ENCODE assay signal across 9 cellular contexts in genomic region chr1:160739098-160739511, GRCh38. TPM values are rescaled to one million over a fixed set of nuclear protein-coding genes. Genes with fewer than 3 reads are reported as not detected.
A peak's percentile ranks its signal among the peaks of the same experiment; 100 is the strongest.
DNase-seq lines count a peak whose midpoint lies in the region; ATAC-seq and TF ChIP-seq lines count a peak whose summit lies in the region.
"Had no signal": no experiment of that assay in that cellular context is flagged by ENCODE, and none has a peak within 500 bp of the region (broad histone marks: within the 10 kb centered on the region; RNA-seq: fewer than 3 reads in every experiment).

Gene SLAMF7, plus strand, starts transcription at chr1:160739247. Its CDS starts 55 bp downstream, at chr1:160739302.

- H3K27ac Mint-ChIP-seq in T-helper 17 cell, result peak within 1 kb of the TSS; percentile 9

- no peak within 1 kb of the TSS for H3K4me3 Mint-ChIP-seq in T-helper 17 cell
- H3K4me3 Mint-ChIP-seq: neural crest cell had no signal

- CTCF ChIA-PET in SK-N-SH (lab: Yijun Ruan, JAX), result no interaction called here

- no peak for TF ChIP-seq RAD21 in SK-N-SH (IDR thresholded peaks at IDR 0.05; ENCODE audit: low read length)

- 11% methylated on average over 5 of the region's 5 CpGs for WGBS in SK-N-SH (ENCODE audit: low lambda C conversion rate)

- no peak for TF ChIP-seq CTCF in neutrophil (IDR thresholded peaks at IDR 0.05)
- TF ChIP-seq CTCF in SK-N-SH (IDR thresholded peaks at IDR 0.05), result no peak

- H3K36me3 ChIP-seq in neutrophil, result no peaks in the 10 kb centered on the region
- no peaks in the 10 kb centered on the region for H3K36me3 ChIP-seq in SK-N-SH (replicated peaks in 1 of 2; ENCODE audit: control insufficient read depth in 1 of 2, insufficient read depth in 2 of 2, low read length in 1 of 2)

- no peak within 1 kb of the TSS for H3K4me2 ChIP-seq in SK-N-SH

- H3K9me2 ChIP-seq in SK-N-SH, result no peaks in the 10 kb centered on the region

- H3K4me1 ChIP-seq in neutrophil (ENCODE audit: control insufficient read depth in 1 of 2, insufficient read depth in 1 of 2, low read depth in 1 of 2, low read length in 1 of 2) (peaks cover 15% of the 10 kb centered on the region in 2 experiments), SK-N-SH (ENCODE audit: control insufficient read depth in 1 of 2, insufficient read depth in 2 of 2, low read depth in 1 of 2, low read length in 1 of 2) (no peaks in the 10 kb centered on the region)

- H3K36me3 Mint-ChIP-seq in T-helper 17 cell (ENCODE audit: low read depth), result peaks cover 6% of the 10 kb centered on the region

- H4K20me1 ChIP-seq in SK-N-SH (ENCODE audit: insufficient read depth), result no peaks in the 10 kb centered on the region

- no peak within 1 kb of the TSS for H2AFZ ChIP-seq in SK-N-SH (ENCODE audit: low read depth)

- H3K4me3 ChIP-seq in neutrophil (ENCODE audit: low read depth in 1 of 2, low read length in 1 of 2), result no peak within 1 kb of the TSS
- H3K4me3 ChIP-seq in SK-N-SH (ENCODE audit: low read depth in 2 of 2, low read length in 1 of 2), result no peak within 1 kb of the TSS

- peak; percentile 56 for ATAC-seq in HG03095 (IDR thresholded peaks at IDR 0.05; ENCODE audit: unreplicated experiment)
- ATAC-seq in T-helper 17 cell, result peak; percentile 54

- DNase-seq in stimulated activated CD4-positive, alpha-beta T cell treated with anti-CD3 and anti-CD28 coated beads, Interleukin-15, amount 100 ng/mL, for 24 hours, result peak; percentile 42
- DNase-seq in stimulated activated CD4-positive, alpha-beta T cell treated with anti-CD3 and anti-CD28 coated beads, Interleukin-12 subunit alpha, Interleukin-12 subunit beta, amount 100 ng/mL, for 4 hours, result no peak
- DNase-seq in T-helper 17 cell (no peak), NCI-H2029 (lab: John Stamatoyannopoulos, UW) (no peak), GF-D8 (lab: John Stamatoyannopoulos, UW) (no peak), SK-N-SH (no peak)

- H3K27ac ChIP-seq in neutrophil (peak within 1 kb of the TSS; percentile 58), SK-N-SH (ENCODE audit: low read depth in 2 of 2, low read length in 1 of 2) (no peak within 1 kb of the TSS)

- no peaks in the 10 kb centered on the region for H3K9me3 ChIP-seq in T-helper 17 cell (ENCODE audit: control insufficient read depth, low read length, poor library complexity, severe bottlenecking)
- no peaks in the 10 kb centered on the region for H3K9me3 ChIP-seq in neutrophil
- H3K9me3 ChIP-seq in SK-N-SH, result no peaks in the 10 kb centered on the region

- POLR2A ChIA-PET in SK-N-SH (lab: Yijun Ruan, JAX), result no interaction called here

- H3K79me2 ChIP-seq in SK-N-SH (ENCODE audit: insufficient read depth), result no peaks in the 10 kb centered on the region

- peaks cover 18% of the 10 kb centered on the region for H3K4me1 Mint-ChIP-seq in T-helper 17 cell
- H3K4me1 Mint-ChIP-seq: neural crest cell had no signal

- no peaks in the 10 kb centered on the region for H3K27me3 ChIP-seq in neutrophil
- peaks cover 6% of the 10 kb centered on the region; the same call in 1 of the 2 replicates for H3K27me3 ChIP-seq in SK-N-SH (ENCODE audit: insufficient read depth)

- no peak within 1 kb of the TSS for H3K9ac ChIP-seq in SK-N-SH

- no peaks in the 10 kb centered on the region for H3F3A ChIP-seq in SK-N-SH (replicated peaks; ENCODE audit: insufficient read depth)

- H3K27me3 Mint-ChIP-seq in T-helper 17 cell, result peaks cover 6% of the 10 kb centered on the region

- TF ChIP-seq EP300 in SK-N-SH (IDR thresholded peaks at IDR 0.05; ENCODE audit: borderline replicate concordance in 1 of 2, low read depth in 1 of 2, low read length in 1 of 2), result no peak

TF ChIP-seq in SK-N-SH, 30 proteins besides CTCF, POLR2A, EP300 and RAD21:
- no peak for TF ChIP-seq FOXJ3 (CRISPR knock-in tag; IDR thresholded peaks at IDR 0.05)
- TF ChIP-seq POLR2AphosphoS5 (IDR thresholded peaks at IDR 0.05; ENCODE audit: low read depth, low read length), result no peak
- TF ChIP-seq REST (IDR thresholded peaks at IDR 0.05; ENCODE audit: low read depth, low read length), result no peak
- no peak for TF ChIP-seq SIN3A (IDR thresholded peaks at IDR 0.05; ENCODE audit: borderline replicate concordance, low read depth, low read length)
- TF ChIP-seq RCOR1 (IDR thresholded peaks at IDR 0.05; ENCODE audit: low read length), result no peak

RNA-seq across cellular contexts. Expression of gene SLAMF7, which starts in this region (rescaled TPM):
- total RNA-seq in T-helper 17 cell, result 1 to 10 TPM; 3.1 to 3.9 TPM
- not detected in 2 replicates for polyA plus RNA-seq in SK-N-SH (2012; rRNA removed)
- not detected in 2 replicates for polyA plus RNA-seq in SK-N-SH (2012; cell fraction: cytosol; rRNA removed)
- not detected in 2 replicates for polyA plus RNA-seq in SK-N-SH (2012; cell fraction: nucleus; rRNA removed)
- total RNA-seq: neural crest cell had no signal
